1 cellular context compared by ENCODE assay signal in the genomic region with DNA sequence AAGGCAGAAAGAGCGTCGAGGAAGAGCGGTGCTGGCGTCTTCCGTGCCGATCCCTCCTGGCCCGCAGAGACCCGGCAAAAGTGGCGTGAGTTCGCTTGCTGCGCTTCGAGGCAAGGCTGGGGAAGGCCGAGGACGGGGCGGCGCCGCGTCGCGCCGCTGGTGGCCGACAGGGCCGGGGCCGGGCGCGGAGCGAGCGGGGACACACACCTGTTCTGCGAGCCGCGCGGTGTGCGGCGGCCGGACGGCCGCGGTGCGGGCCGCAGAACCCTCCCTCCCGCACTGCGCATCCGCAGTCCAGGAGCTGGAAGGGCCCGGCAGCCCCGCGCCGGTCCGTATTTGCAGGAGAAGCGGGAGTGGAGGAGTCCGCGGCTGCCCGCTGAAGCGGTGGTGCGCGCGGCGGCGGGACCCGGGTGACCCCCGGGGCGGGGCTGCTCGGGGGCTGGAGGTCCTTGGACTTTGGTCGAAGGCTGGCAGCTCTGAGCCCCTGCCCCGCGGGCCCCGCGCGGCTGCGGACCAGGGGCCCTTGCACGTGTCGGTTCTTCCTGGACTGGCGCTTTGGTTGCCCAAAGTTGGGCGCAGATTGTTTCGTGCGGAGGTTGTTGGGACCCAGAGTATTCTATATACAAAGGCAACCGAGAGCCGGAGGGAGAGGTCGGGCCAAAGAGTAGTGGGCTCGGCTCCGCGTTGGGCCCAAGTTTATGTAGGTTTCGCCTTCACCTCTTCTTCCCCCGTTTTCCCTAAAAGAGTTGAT.
TF ChIP-seq lines count a peak whose summit lies in the region.

No MANE protein-coding gene starts in this region.

TF ChIP-seq in WTC11, 78 proteins besides CTCF, POLR2A, EP300 and RAD21:
- TF ChIP-seq ZNF416 (CRISPR knock-in tag; IDR thresholded peaks at IDR 0.05): no peak
- TF ChIP-seq ZNF671 (CRISPR knock-in tag; IDR thresholded peaks at IDR 0.05): no peak
- TF ChIP-seq, protein P1, sequence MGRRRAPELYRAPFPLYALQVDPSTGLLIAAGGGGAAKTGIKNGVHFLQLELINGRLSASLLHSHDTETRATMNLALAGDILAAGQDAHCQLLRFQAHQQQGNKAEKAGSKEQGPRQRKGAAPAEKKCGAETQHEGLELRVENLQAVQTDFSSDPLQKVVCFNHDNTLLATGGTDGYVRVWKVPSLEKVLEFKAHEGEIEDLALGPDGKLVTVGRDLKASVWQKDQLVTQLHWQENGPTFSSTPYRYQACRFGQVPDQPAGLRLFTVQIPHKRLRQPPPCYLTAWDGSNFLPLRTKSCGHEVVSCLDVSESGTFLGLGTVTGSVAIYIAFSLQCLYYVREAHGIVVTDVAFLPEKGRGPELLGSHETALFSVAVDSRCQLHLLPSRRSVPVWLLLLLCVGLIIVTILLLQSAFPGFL (CRISPR knock-in tag; IDR thresholded peaks at IDR 0.05; ENCODE audit: borderline replicate concordance): no peak
- TF ChIP-seq ZNF317 (CRISPR knock-in tag; IDR thresholded peaks at IDR 0.05; ENCODE audit: borderline replicate concordance, low read depth): 0 out of 2 replicates have a peak, but pooled peaks have one; percentile 20
- TF ChIP-seq, protein P2, sequence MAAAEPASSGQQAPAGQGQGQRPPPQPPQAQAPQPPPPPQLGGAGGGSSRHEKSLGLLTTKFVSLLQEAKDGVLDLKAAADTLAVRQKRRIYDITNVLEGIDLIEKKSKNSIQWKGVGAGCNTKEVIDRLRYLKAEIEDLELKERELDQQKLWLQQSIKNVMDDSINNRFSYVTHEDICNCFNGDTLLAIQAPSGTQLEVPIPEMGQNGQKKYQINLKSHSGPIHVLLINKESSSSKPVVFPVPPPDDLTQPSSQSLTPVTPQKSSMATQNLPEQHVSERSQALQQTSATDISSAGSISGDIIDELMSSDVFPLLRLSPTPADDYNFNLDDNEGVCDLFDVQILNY (CRISPR knock-in tag; IDR thresholded peaks at IDR 0.05): 0 out of 2 replicates have a peak, but pooled peaks have one; percentile 47
- TF ChIP-seq ESRRA (CRISPR knock-in tag; IDR thresholded peaks at IDR 0.05; ENCODE audit: borderline replicate concordance): no peak
- TF ChIP-seq ZNF423 (CRISPR knock-in tag; IDR thresholded peaks at IDR 0.05): no peak
- TF ChIP-seq ATF1 (CRISPR knock-in tag; IDR thresholded peaks at IDR 0.05): peak; percentile 73; the same call in 1 of the 2 replicates
- TF ChIP-seq SP1 (CRISPR knock-in tag; conservative IDR thresholded peaks at IDR 0.05): 0 out of 2 replicates have a peak, but pooled peaks have one; percentile 10
- TF ChIP-seq TEAD4 (CRISPR knock-in tag; IDR thresholded peaks at IDR 0.05): no peak
- TF ChIP-seq MXD4 (CRISPR knock-in tag; IDR thresholded peaks at IDR 0.05; ENCODE audit: borderline replicate concordance): no peak
